ENCODE assay signal across 8 cellular contexts in genomic region chr7:149459540-149460433, GRCh38. TPM values are rescaled to one million over a fixed set of nuclear protein-coding genes. Genes with fewer than 3 reads are reported as not detected.
A peak's percentile ranks its signal among the peaks of the same experiment; 100 is the strongest.
DNase-seq lines count a peak whose midpoint lies in the region; ATAC-seq and TF ChIP-seq lines count a peak whose summit lies in the region.

No MANE protein-coding gene starts in this region.

- peak overlapping the region; percentile 47 for H3K4me3 Mint-ChIP-seq in stimulated activated naive CD8-positive, alpha-beta T cell treated with anti-CD3 and anti-CD28 coated beads, Interleukin-15, Interleukin-2, amounts not matched to agents 100 ng/mL and 50 ng/mL, for 24 hours

- DNase-seq in NCI-H2196 (lab: John Stamatoyannopoulos, UW; ENCODE audit: unreplicated experiment) (peak; percentile 24), NCI-H2196 treated with DMSO at 0.1 percent for 48 hours (lab: John Stamatoyannopoulos, UW; ENCODE audit: unreplicated experiment) (no peak), LHCN-M2 (ENCODE audit: low read depth) (peak; percentile 23), brain microvascular endothelial cell (no peak), left lung (peak in 1 of 2 donors; percentile 80), G401 (ENCODE audit: low spot score) (no peak)

- H3K27me3 ChIP-seq in brain microvascular endothelial cell (replicated peaks) (no peaks in the 10 kb centered on the region), left lung (peaks cover 3 to 29% of the 10 kb centered on the region in 2 donors)

- peaks cover 16% of the 10 kb centered on the region for H3K27me3 Mint-ChIP-seq in stimulated activated naive CD8-positive, alpha-beta T cell treated with anti-CD3 and anti-CD28 coated beads, Interleukin-15, Interleukin-2, amounts not matched to agents 100 ng/mL and 50 ng/mL, for 24 hours

- ATAC-seq in GM21786 (IDR thresholded peaks at IDR 0.05; ENCODE audit: unreplicated experiment) (peak; percentile 25), left lung (peak; percentile 25)

- intact Hi-C loops in left lung (cut with DNase I): no loop called here

- TF ChIP-seq CTCF in brain microvascular endothelial cell (IDR thresholded peaks at IDR 0.05; ENCODE audit: low read depth, low read length, missing control alignments) (no peak), left lung (IDR thresholded peaks at IDR 0.05) (no peak)

- H3K9me3 Mint-ChIP-seq in stimulated activated naive CD8-positive, alpha-beta T cell treated with anti-CD3 and anti-CD28 coated beads, Interleukin-15, Interleukin-2, amounts not matched to agents 100 ng/mL and 50 ng/mL, for 24 hours: no peaks in the 10 kb centered on the region

- H3K4me3 ChIP-seq in brain microvascular endothelial cell (ENCODE audit: low read depth, low read length): peak overlapping the region; percentile 70
- H3K4me3 ChIP-seq in left lung: peak overlapping the region; percentile 46 to 65

- H3K36me3 Mint-ChIP-seq in stimulated activated naive CD8-positive, alpha-beta T cell treated with anti-CD3 and anti-CD28 coated beads, Interleukin-15, Interleukin-2, amounts not matched to agents 100 ng/mL and 50 ng/mL, for 24 hours (ENCODE audit: low read depth): peaks cover 4% of the 10 kb centered on the region

- peaks cover 19% of the 10 kb centered on the region for H3K4me1 Mint-ChIP-seq in stimulated activated naive CD8-positive, alpha-beta T cell treated with anti-CD3 and anti-CD28 coated beads, Interleukin-15, Interleukin-2, amounts not matched to agents 100 ng/mL and 50 ng/mL, for 24 hours (ENCODE audit: low read depth)

- H3K36me3 ChIP-seq in brain microvascular endothelial cell (replicated peaks) (peaks cover 12% of the 10 kb centered on the region), left lung (peaks cover 0 to 22% of the 10 kb centered on the region in 2 donors)

- no peaks in the 10 kb centered on the region for H3K9me3 ChIP-seq in left lung

- H3K27ac ChIP-seq in brain microvascular endothelial cell (no peak overlapping the region), left lung (no peak overlapping the region)

- no peak overlapping the region for H3K27ac Mint-ChIP-seq in stimulated activated naive CD8-positive, alpha-beta T cell treated with anti-CD3 and anti-CD28 coated beads, Interleukin-15, Interleukin-2, amounts not matched to agents 100 ng/mL and 50 ng/mL, for 24 hours

- H3K4me1 ChIP-seq in left lung: peaks cover 4 to 23% of the 10 kb centered on the region in 2 donors

- in situ Hi-C loops in brain microvascular endothelial cell (cut with HindIII; ENCODE audit: low pct_ligation_motif_present, low sequenced_read_pairs) (no loop called here), G401 (cut with HindIII; ENCODE audit: low sequenced_read_pairs) (no loop called here)

RNA-seq across cellular contexts. Expression of gene ZNF777, which starts 1.1 kb away (rescaled TPM):
- 11.0 and 15.9 TPM in 2 replicates for total RNA-seq in LHCN-M2 (2014; rRNA removed)
- 9.9 TPM for polyA plus RNA-seq in LHCN-M2 (2012)
- 1 to 10 TPM; 9.3 to 9.5 TPM for total RNA-seq in left lung
- 21.1 and 28.6 TPM in 2 replicates for total RNA-seq in G401 (2014; rRNA removed; shearing (Covaris generic))

RNA-seq across cellular contexts. Expression of gene ZNF746, which starts 37.8 kb away (rescaled TPM):
- 27.6 and 29.6 TPM in 2 replicates for total RNA-seq in LHCN-M2 (2014; rRNA removed)
- polyA plus RNA-seq in LHCN-M2 (2012): 13.2 TPM
- total RNA-seq in left lung: 10 to 100 TPM; 19.9 to 22.9 TPM
- 24.2 and 30.4 TPM in 2 replicates for total RNA-seq in G401 (2014; rRNA removed; shearing (Covaris generic))

Comparison
In these comparisons a context has a peak if more than half of its experiments do, and no peak if none do; other contexts are left out.
1. DNase-seq: peak in NCI-H2196 (single experiment) and LHCN-M2 (single experiment); none in NCI-H2196 treated with DMSO at 0.1 percent for 48 hours (single experiment), brain microvascular endothelial cell (single experiment) and G401 (single experiment).